8 cellular contexts compared by ENCODE assay signal in genomic region chr11:81869337-81870065, GRCh38.
DNase-seq lines count a peak whose midpoint lies in the region; ATAC-seq, FAIRE-seq and TF ChIP-seq lines count a peak whose summit lies in the region.

No MANE protein-coding gene starts in this region.

- peaks cover 4 to 5% of the 10 kb centered on the region in 2 donors for H3K9me3 Mint-ChIP-seq in activated T-cell treated with anti-CD3 and anti-CD28 coated beads, Interleukin-2, amount 50 U/mL, for 72 hours

- H3K4me3 ChIP-seq in foreskin fibroblast (ENCODE audit: low read depth in 1 of 2, low read length in 2 of 2) = no peak overlapping the region

- no peaks in the 10 kb centered on the region for H3K27me3 Mint-ChIP-seq in activated T-cell treated with anti-CD3 and anti-CD28 coated beads, Interleukin-2, amount 50 U/mL, for 72 hours (ENCODE audit: low read depth)

- peaks cover 5 to 9% of the 10 kb centered on the region in 2 donors for H3K36me3 Mint-ChIP-seq in activated T-cell treated with anti-CD3 and anti-CD28 coated beads, Interleukin-2, amount 50 U/mL, for 72 hours (ENCODE audit: insufficient read depth in 2 of 2)

- no peak for TF ChIP-seq POLR2A in GM12892 (IDR thresholded peaks at IDR 0.05; ENCODE audit: low read depth, low read length)

- no peak for DNase-seq in GM12892 (ENCODE audit: insufficient read length)
- peak; percentile 82 to 97 for DNase-seq in NOMO-1 (lab: John Stamatoyannopoulos, UW; ENCODE audit: unreplicated experiment in 2 of 2)
- DNase-seq in activated T-cell treated with anti-CD3 and anti-CD28 coated beads, Interleukin-2, amount 50 U/mL, for 72 hours = peak; percentile 84 to 88
- peak; percentile 72 to 76 for DNase-seq in stimulated activated CD4-positive, alpha-beta T cell treated with anti-CD3 and anti-CD28 coated beads, Interleukin-15, amount 100 ng/mL, for 48 hours (ENCODE audit: low read depth in 2 of 2)
- DNase-seq in DMS53 treated with DMSO at 0.1 percent for 48 hours (lab: John Stamatoyannopoulos, UW; ENCODE audit: unreplicated experiment) = no peak
- DNase-seq in foreskin fibroblast = no peak
- no peak for DNase-seq in NCI-H187 (lab: John Stamatoyannopoulos, UW)

- H3K4me1 Mint-ChIP-seq in activated T-cell treated with anti-CD3 and anti-CD28 coated beads, Interleukin-2, amount 50 U/mL, for 72 hours (ENCODE audit: low read depth) = peaks cover 43% of the 10 kb centered on the region

- FAIRE-seq in GM12892 (lab: Jason Lieb, UNC) = peak; percentile 100

- TF ChIP-seq CTCF in foreskin fibroblast (IDR thresholded peaks at IDR 0.05; ENCODE audit: low read depth, low read length) = no peak

- peak overlapping the region; percentile 70 to 77 for H3K4me3 Mint-ChIP-seq in activated T-cell treated with anti-CD3 and anti-CD28 coated beads, Interleukin-2, amount 50 U/mL, for 72 hours

- H3K27ac Mint-ChIP-seq in activated T-cell treated with anti-CD3 and anti-CD28 coated beads, Interleukin-2, amount 50 U/mL, for 72 hours = peak overlapping the region; percentile 83

- peak; percentile 93 for ATAC-seq in HG02642 (IDR thresholded peaks at IDR 0.05; ENCODE audit: poor library complexity, unreplicated experiment)
- ATAC-seq in activated T-cell treated with anti-CD3 and anti-CD28 coated beads, Interleukin-2, amount 50 U/mL, for 72 hours (replicated peaks in 1 of 2) = peak; percentile 88 to 91

Comparison
In these comparisons a context has a peak if more than half of its experiments do, and no peak if none do; other contexts are left out.
1. DNase-seq: peak in NOMO-1 (2 of 2), activated T-cell treated with anti-CD3 and anti-CD28 coated beads, Interleukin-2, amount 50 U/mL, for 72 hours (2 of 2) and stimulated activated CD4-positive, alpha-beta T cell treated with anti-CD3 and anti-CD28 coated beads, Interleukin-15, amount 100 ng/mL, for 48 hours (2 of 2); none in GM12892 (single experiment), DMS53 treated with DMSO at 0.1 percent for 48 hours (single experiment), foreskin fibroblast (0 of 2) and NCI-H187 (0 of 2).